1 cellular context compared by ENCODE assay signal in the genomic region with DNA sequence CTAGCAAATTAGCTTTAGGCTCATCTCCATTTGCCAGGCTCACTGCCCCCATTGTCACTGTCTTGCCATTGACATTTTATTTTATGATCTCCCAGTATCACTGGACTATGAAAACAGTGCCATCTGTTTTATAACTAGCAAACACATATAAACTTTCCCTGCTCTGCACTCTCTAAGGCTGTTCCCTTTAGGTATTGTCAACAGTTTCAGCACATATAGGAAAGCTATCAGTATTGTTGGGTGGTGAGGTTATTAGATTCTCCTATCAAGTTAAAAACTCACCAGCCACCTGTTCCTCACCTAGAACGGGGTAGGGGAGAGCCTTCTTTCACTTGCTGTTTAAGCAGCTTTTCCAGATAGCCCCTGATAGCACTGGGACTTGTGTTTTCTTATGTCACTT.
TF ChIP-seq lines count a peak whose summit lies in the region.

No MANE protein-coding gene starts in this region.

TF ChIP-seq in A549, 52 proteins besides CTCF, POLR2A, EP300 and RAD21 (continued from another document):
- TF ChIP-seq FOSB (CRISPR knock-in tag; IDR thresholded peaks at IDR 0.05) = no peak
- TF ChIP-seq TFCP2L1 (CRISPR knock-in tag; IDR thresholded peaks at IDR 0.05) = no peak
- no peak for TF ChIP-seq TP53 (CRISPR knock-in tag; IDR thresholded peaks at IDR 0.05)
- no peak for TF ChIP-seq ZSCAN20 (CRISPR knock-in tag; IDR thresholded peaks at IDR 0.05)
- no peak for TF ChIP-seq MYC (IDR thresholded peaks at IDR 0.05; ENCODE audit: borderline replicate concordance, low read length)
- TF ChIP-seq CBX8 (IDR thresholded peaks at IDR 0.05) = no peak
TF ChIP-seq in A549: peak in this region for 0.
